Comparison of ENCODE assay signal across 17 cellular contexts in the genomic region with DNA sequence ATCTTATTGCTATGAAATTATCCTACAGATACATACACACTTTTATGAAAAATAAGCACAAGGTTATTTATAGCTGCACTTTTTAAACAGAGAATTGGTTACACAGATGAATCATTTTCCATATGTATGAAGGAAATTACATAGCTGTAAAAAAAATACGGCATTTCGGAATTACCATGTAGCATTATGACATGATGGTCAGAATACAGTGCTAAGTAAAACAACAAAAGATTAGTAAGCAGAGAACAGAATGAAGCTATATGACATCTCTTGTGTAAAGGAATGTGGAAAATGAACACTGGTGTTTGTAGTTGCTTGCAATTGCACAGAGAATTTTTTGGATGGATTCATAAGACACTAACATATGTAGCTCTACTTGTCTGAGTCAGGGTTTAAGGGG.
DNase-seq lines count a peak whose midpoint lies in the region; ATAC-seq and TF ChIP-seq lines count a peak whose summit lies in the region.
"Had no signal": no experiment of that assay in that cellular context is flagged by ENCODE, and none has a peak within 500 bp of the region (broad histone marks: within the 10 kb centered on the region; RNA-seq: fewer than 3 reads in every experiment).

No MANE protein-coding gene starts in this region.

- H3K4me3 Mint-ChIP-seq in IgD-negative memory B cell, result peak overlapping the region in 1 of 4 donors; percentile 6
- H3K4me3 Mint-ChIP-seq: activated naive CD4-positive, alpha-beta T cell treated with anti-CD3 and anti-CD28 coated beads, Interleukin-2, amount 50 U/mL, for 24 hours; HFFc6 had no signal

- no peaks in the 10 kb centered on the region for H3K27me3 Mint-ChIP-seq in IgD-negative memory B cell
- H3K27me3 Mint-ChIP-seq: activated naive CD4-positive, alpha-beta T cell treated with anti-CD3 and anti-CD28 coated beads, Interleukin-2, amount 50 U/mL, for 24 hours had no signal

- peak overlapping the region; percentile 76 for H3K27ac ChIP-seq in neutrophil

- no peaks in the 10 kb centered on the region for H3K9me3 ChIP-seq in neutrophil
- H3K9me3 ChIP-seq: left lung had no signal

- ATAC-seq in GM18858 (IDR thresholded peaks at IDR 0.05; ENCODE audit: unreplicated experiment), result peak; percentile 17
- peak; percentile 34 for ATAC-seq in HG02610 (IDR thresholded peaks at IDR 0.05; ENCODE audit: unreplicated experiment)
- ATAC-seq: GM12878 had no signal

- TF ChIP-seq CTCF in neutrophil (IDR thresholded peaks at IDR 0.05), result no peak

- H3K27ac Mint-ChIP-seq in IgD-negative memory B cell, result peak overlapping the region in 2 of 3 donors; percentile 55 to 91
- H3K27ac Mint-ChIP-seq: activated naive CD4-positive, alpha-beta T cell treated with anti-CD3 and anti-CD28 coated beads, Interleukin-2, amount 50 U/mL, for 24 hours; HFFc6 had no signal

- peaks cover 8 to 14% (median 9%) of the 10 kb centered on the region in 3 donors for H3K4me1 Mint-ChIP-seq in IgD-negative memory B cell
- H3K4me1 Mint-ChIP-seq: activated naive CD4-positive, alpha-beta T cell treated with anti-CD3 and anti-CD28 coated beads, Interleukin-2, amount 50 U/mL, for 24 hours had no signal

- H3K27me3 ChIP-seq in neutrophil, result no peaks in the 10 kb centered on the region
- H3K27me3 ChIP-seq: left lung had no signal

- H3K36me3 ChIP-seq in neutrophil, result no peaks in the 10 kb centered on the region
- H3K36me3 ChIP-seq: left lung had no signal

- H3K4me1 ChIP-seq in neutrophil (ENCODE audit: control insufficient read depth in 1 of 2, insufficient read depth in 1 of 2, low read depth in 1 of 2, low read length in 1 of 2), result peaks cover 16 to 22% of the 10 kb centered on the region in 2 experiments

- DNase-seq in hippocampal formation (lab: John Stamatoyannopoulos, UW), result no peak
- no peak for DNase-seq in activated naive CD4-positive, alpha-beta T cell treated with Interleukin-2 at 50 U/mL for 16 hours
- no peak for DNase-seq in activated CD4-positive, alpha-beta T cell treated with anti-CD3 and anti-CD28 coated beads, Interleukin-2, amount 50 U/mL, for 48 hours
- DNase-seq: activated CD4-positive, alpha-beta T cell treated with anti-CD3 and anti-CD28 coated beads, Interleukin-2, amount 50 U/mL, for 4 hours; dermis blood vessel endothelial cell; HFFc6; NCI-H1694; NCI-H345; SHP77; T-helper 1 cell had no signal

- no peaks in the 10 kb centered on the region for H3K36me3 Mint-ChIP-seq in IgD-negative memory B cell
- H3K36me3 Mint-ChIP-seq: activated naive CD4-positive, alpha-beta T cell treated with anti-CD3 and anti-CD28 coated beads, Interleukin-2, amount 50 U/mL, for 24 hours had no signal

- H3K9me3 Mint-ChIP-seq in IgD-negative memory B cell, result peaks cover 0 to 5% (median under 1%) of the 10 kb centered on the region in 3 donors
- H3K9me3 Mint-ChIP-seq: activated naive CD4-positive, alpha-beta T cell treated with anti-CD3 and anti-CD28 coated beads, Interleukin-2, amount 50 U/mL, for 24 hours had no signal

- no peak overlapping the region for H3K4me3 ChIP-seq in neutrophil (ENCODE audit: low read depth in 1 of 2, low read length in 1 of 2)
- H3K4me3 ChIP-seq: GM12878, left lung had no signal
